10 cellular contexts compared by ENCODE assay signal in genomic region chr15:33068531-33068990, GRCh38.
DNase-seq lines count a peak whose midpoint lies in the region; ATAC-seq, FAIRE-seq and TF ChIP-seq lines count a peak whose summit lies in the region.
"Had no signal": no experiment of that assay in that cellular context is flagged by ENCODE, and none has a peak within 500 bp of the region (broad histone marks: within the 10 kb centered on the region; RNA-seq: fewer than 3 reads in every experiment).

No MANE protein-coding gene starts in this region.

- peaks cover 8% of the 10 kb centered on the region for H3K79me1 ChIP-seq in trophoblast cell (ENCODE audit: low read length)

- no peak overlapping the region for H3K14ac ChIP-seq in trophoblast cell (ENCODE audit: low read length)

- H3K9ac ChIP-seq in ES-I3 (ENCODE audit: low read depth, low read length) (peak overlapping the region; percentile 42; the same call in 1 of the 2 replicates), trophoblast cell (ENCODE audit: low read length) (no peak overlapping the region)

- no peak overlapping the region for H2BK5ac ChIP-seq in trophoblast cell (ENCODE audit: low read depth, low read length, poor library complexity)

- H2AK5ac ChIP-seq in trophoblast cell (ENCODE audit: low read length) = no peak overlapping the region

- H3K9me3 ChIP-seq in ES-I3 (ENCODE audit: control insufficient read depth, insufficient read depth, low read length) = no peaks in the 10 kb centered on the region
- H3K9me3 ChIP-seq in trophoblast cell (ENCODE audit: insufficient read depth, low read depth, low read length) = no peaks in the 10 kb centered on the region

- H4K8ac ChIP-seq in trophoblast cell (ENCODE audit: low read depth, low read length) = no peak overlapping the region

- H2BK120ac ChIP-seq in trophoblast cell (ENCODE audit: insufficient read depth, low read length, poor library complexity) = no peak overlapping the region

- H3K4ac ChIP-seq in trophoblast cell (ENCODE audit: low read depth, low read length) = no peak overlapping the region

- H3K4me1 ChIP-seq in ES-I3 (ENCODE audit: insufficient read depth, low read length) = peaks cover 27% of the 10 kb centered on the region
- peaks cover 21 to 26% of the 10 kb centered on the region in 2 experiments for H3K4me1 ChIP-seq in trophoblast cell (ENCODE audit: control insufficient read depth in 1 of 2, insufficient read depth in 2 of 2, low read length in 2 of 2)

- no CpG with 5 or more reads among the region's 8 CpGs for WGBS in trophoblast cell (ENCODE audit: extremely low coverage, insufficient coverage, insufficient read length)

- H2AFZ ChIP-seq in trophoblast cell (ENCODE audit: insufficient read depth, low read length, poor library complexity) = no peak overlapping the region

- H3K4me2 ChIP-seq in trophoblast cell (ENCODE audit: low read length) = peak overlapping the region; percentile 11

- no peak overlapping the region for H3K18ac ChIP-seq in trophoblast cell (ENCODE audit: low read length)

- H3K4me3 ChIP-seq in trophoblast cell (ENCODE audit: low read depth, low read length) = no peak overlapping the region

- TF ChIP-seq CTCF in D721Med (IDR thresholded peaks at IDR 0.05; ENCODE audit: insufficient read depth, missing control alignments) = no peak

- FAIRE-seq in D721Med (lab: Jason Lieb, UNC) = no peak
- FAIRE-seq: endothelial cell of umbilical vein had no signal

- H3K27me3 ChIP-seq in trophoblast cell (ENCODE audit: insufficient read depth, low read length) = no peaks in the 10 kb centered on the region

- ATAC-seq in GM21786 (IDR thresholded peaks at IDR 0.05; ENCODE audit: unreplicated experiment) (no peak), GM21825 (IDR thresholded peaks at IDR 0.05; ENCODE audit: unreplicated experiment) (no peak)

- H3K23ac ChIP-seq in trophoblast cell (ENCODE audit: low read length) = no peak overlapping the region

- peak; percentile 87 for DNase-seq in NCI-H526 treated with DMSO at 0.1 percent for 48 hours (lab: John Stamatoyannopoulos, UW)
- peak; percentile 61 for DNase-seq in fibroblast of gingiva (ENCODE audit: low read depth)
- peak; percentile 57 to 79 for DNase-seq in trophoblast cell
- no peak for DNase-seq in NCI-H1930 (lab: John Stamatoyannopoulos, UW)
- no peak for DNase-seq in D721Med (ENCODE audit: insufficient read length, low spot score)

- H3K36me3 ChIP-seq in ES-I3 (ENCODE audit: insufficient read depth, low read length) (no peaks in the 10 kb centered on the region), trophoblast cell (ENCODE audit: control insufficient read depth in 1 of 2, insufficient read depth in 2 of 2, low read length in 2 of 2) (no peaks in the 10 kb centered on the region)

- H3K79me2 ChIP-seq in trophoblast cell (ENCODE audit: control insufficient read depth, insufficient read depth, low read length, poor library complexity) = no peaks in the 10 kb centered on the region

- no peak overlapping the region for H2BK12ac ChIP-seq in trophoblast cell (ENCODE audit: low read length)

- no peak overlapping the region for H4K91ac ChIP-seq in trophoblast cell (ENCODE audit: low read depth, low read length)

- peak overlapping the region; percentile 54 for H3K27ac ChIP-seq in trophoblast cell (ENCODE audit: low read depth, low read length)
- H3K27ac ChIP-seq: HL-60 had no signal

- no peak overlapping the region for H4K12ac ChIP-seq in trophoblast cell (ENCODE audit: low read depth, low read length)

Comparison
In these comparisons a context has a peak if more than half of its experiments do, and no peak if none do; other contexts are left out.
1. DNase-seq: peak in NCI-H526 treated with DMSO at 0.1 percent for 48 hours (single experiment), fibroblast of gingiva (single experiment) and trophoblast cell (2 of 2); none in NCI-H1930 (0 of 2) and D721Med (single experiment).